1 cellular context compared by ENCODE assay signal in the genomic region with DNA sequence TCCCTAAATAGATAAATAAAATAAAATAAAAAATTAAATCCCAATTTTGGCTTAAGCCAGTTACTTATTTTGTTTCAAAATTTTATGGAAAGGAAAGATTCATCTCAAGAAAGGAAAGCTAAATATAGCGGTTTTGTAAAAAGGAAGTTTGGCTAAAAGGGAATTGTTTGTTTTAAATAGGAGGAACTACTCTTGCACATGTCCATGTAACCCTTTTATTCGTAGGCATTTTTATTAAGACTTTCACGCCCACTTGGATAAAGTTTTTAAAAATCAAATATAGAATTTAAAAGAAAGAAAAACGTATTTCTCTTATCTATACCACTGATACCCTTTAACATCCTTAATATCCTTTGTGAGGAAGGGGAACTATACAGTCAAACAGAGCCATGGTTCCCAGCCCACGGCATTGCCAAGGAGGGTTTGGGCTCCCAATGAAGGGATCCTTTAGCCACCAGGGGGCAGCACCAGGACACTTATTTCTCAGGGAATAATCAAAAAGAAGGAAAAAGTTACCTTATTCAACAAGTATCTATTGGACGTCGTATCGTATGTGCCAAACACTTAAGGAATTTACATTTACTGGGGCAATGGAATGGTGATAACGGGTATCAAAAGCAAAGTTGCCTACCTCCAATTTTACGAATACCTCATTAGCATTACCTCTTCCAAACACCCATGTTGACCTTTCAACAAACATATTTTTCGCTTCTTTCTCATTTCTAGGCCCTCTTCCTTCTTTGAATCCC.
TF ChIP-seq lines count a peak whose summit lies in the region.

No MANE protein-coding gene starts in this region.

TF ChIP-seq in IMR-90, 13 proteins besides CTCF, POLR2A, EP300 and RAD21:
- TF ChIP-seq SMC3 (IDR thresholded peaks at IDR 0.05; ENCODE audit: low read depth, low read length) (peak; percentile 85), BHLHE40 (IDR thresholded peaks at IDR 0.05; ENCODE audit: low read depth, low read length) (no peak), MXI1 (IDR thresholded peaks at IDR 0.05; ENCODE audit: borderline replicate concordance, low read depth, low read length) (no peak), CHD1 (IDR thresholded peaks at IDR 0.05; ENCODE audit: low read depth, low read length) (no peak)
